ENCODE assay signal across 20 cellular contexts in the genomic region with DNA sequence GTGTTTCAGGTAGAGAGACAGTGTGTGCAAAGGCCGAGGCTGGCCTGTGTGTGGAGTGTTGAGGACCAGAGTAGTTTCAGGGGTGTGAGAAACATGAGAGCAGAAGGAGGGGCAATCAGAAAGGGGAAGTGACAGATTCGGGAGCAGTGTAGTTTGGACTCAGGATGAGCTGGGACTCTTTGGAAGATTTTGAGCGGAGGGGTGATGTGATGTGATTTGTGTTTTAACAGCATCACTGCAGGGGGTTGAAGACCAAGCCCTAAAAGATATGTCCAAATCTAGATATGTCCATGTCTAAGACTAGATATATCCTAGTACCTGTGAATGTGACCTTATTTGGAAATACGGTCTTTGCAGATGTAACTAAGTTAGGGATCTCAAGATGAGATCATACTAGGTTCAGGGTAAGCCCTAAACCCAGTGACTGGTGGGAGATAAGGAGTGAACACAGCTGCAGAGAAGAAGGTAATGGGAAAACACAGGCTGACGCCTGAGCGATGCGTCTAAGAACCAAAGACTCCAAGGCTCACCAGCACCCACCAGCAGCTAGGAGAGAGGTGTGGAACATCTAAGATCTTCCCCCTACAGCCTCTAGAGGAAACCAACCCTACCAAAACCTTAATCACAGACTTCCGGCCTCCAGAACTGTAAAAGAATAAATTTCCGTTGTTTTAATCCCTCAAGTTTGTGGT. TPM values are rescaled to one million over a fixed set of nuclear protein-coding genes. Genes with fewer than 3 reads are reported as not detected.
DNase-seq lines count a peak whose midpoint lies in the region; ATAC-seq and TF ChIP-seq lines count a peak whose summit lies in the region.
"Had no signal": no experiment of that assay in that cellular context is flagged by ENCODE, and none has a peak within 500 bp of the region (broad histone marks: within the 10 kb centered on the region; RNA-seq: fewer than 3 reads in every experiment).

No MANE protein-coding gene starts in this region.

- no TSS peak for BruUV-seq in OCI-LY7 (replicated peaks; lab: Mats Ljungman, UMichigan)

- H3K4me2 ChIP-seq in BLaER1 (peak overlapping the region; percentile 24), OCI-LY7 (ENCODE audit: low read length) (peak overlapping the region; percentile 35; the same call in 1 of the 2 replicates)

- TF ChIP-seq CTCF in OCI-LY7 (conservative IDR thresholded peaks at IDR 0.05; ENCODE audit: low read length), result no peak

- POLR2A ChIA-PET in OCI-LY7 (lab: Charles Lee), result no interaction called here

- H3K27ac ChIP-seq in BLaER1 (no peak overlapping the region), OCI-LY7 (ENCODE audit: low read depth, low read length, poor library complexity, severe bottlenecking) (no peak overlapping the region)
- H3K27ac ChIP-seq: right lobe of liver, tibial nerve had no signal

- H3K36me3 ChIP-seq in BLaER1 (no peaks in the 10 kb centered on the region), OCI-LY7 (ENCODE audit: insufficient read depth, low read length) (no peaks in the 10 kb centered on the region)
- H3K36me3 ChIP-seq: right lobe of liver, tibial nerve had no signal

- no peak overlapping the region for H3K4me3 ChIP-seq in BLaER1
- no peak overlapping the region for H3K4me3 ChIP-seq in OCI-LY7 (ENCODE audit: low read depth, low read length, poor library complexity, severe bottlenecking)
- H3K4me3 ChIP-seq: right lobe of liver, tibial nerve had no signal

- DNase-seq in OCI-LY7 (ENCODE audit: low spot score) (no peak), occipital lobe (lab: John Stamatoyannopoulos, UW) (no peak), DMS153 (lab: John Stamatoyannopoulos, UW) (no peak), NCI-H510A (lab: John Stamatoyannopoulos, UW) (no peak), NAMALWA (ENCODE audit: low spot score) (no peak)
- DNase-seq: activated CD8-positive, alpha-beta memory T cell treated with anti-CD3 and anti-CD28 coated beads for 24 hours; activated effector memory CD4-positive, alpha-beta T cell treated with Interleukin-2 at 50 U/mL for 16 hours; anterior cingulate cortex; glutamatergic neuron; IMR-90; NCI-H1417 treated with DMSO at 0.1 percent for 48 hours; NCI-H446; PC-3; right lobe of liver; stimulated activated CD4-positive, alpha-beta T cell treated with anti-CD3 and anti-CD28 coated beads, Interleukin-2, amount 100 ng/mL, for 48 hours had no signal

- H3K9me3 ChIP-seq in BLaER1 (peaks cover 5% of the 10 kb centered on the region; the same call in 1 of the 2 replicates), OCI-LY7 (ENCODE audit: low read length) (no peaks in the 10 kb centered on the region)
- H3K9me3 ChIP-seq: right lobe of liver had no signal

- CTCF ChIA-PET in OCI-LY7 (lab: Charles Lee; ENCODE audit: unreplicated experiment), result no interaction called here

- no peaks in the 10 kb centered on the region for H3K9me2 ChIP-seq in OCI-LY7 (ENCODE audit: insufficient read depth, low read length)

- H4K20me1 ChIP-seq in BLaER1, result no peaks in the 10 kb centered on the region
- H4K20me1 ChIP-seq in OCI-LY7 (ENCODE audit: insufficient read depth, low read length), result no peaks in the 10 kb centered on the region

- ATAC-seq in GM19463 (IDR thresholded peaks at IDR 0.05; ENCODE audit: unreplicated experiment), result peak; percentile 51
- peak; percentile 54 for ATAC-seq in HG03175 (IDR thresholded peaks at IDR 0.05; ENCODE audit: unreplicated experiment)
- ATAC-seq: PC-3 had no signal

- H3K9ac ChIP-seq in BLaER1, result no peak overlapping the region

- intact Hi-C loops in OCI-LY7 (cut with micrococcal nuclease; ENCODE audit: unreplicated experiment), result no loop called here

- no peaks in the 10 kb centered on the region for H3K79me2 ChIP-seq in OCI-LY7 (ENCODE audit: insufficient read depth, low read depth, low read length)

- no peaks in the 10 kb centered on the region for H3K27me3 ChIP-seq in BLaER1
- H3K27me3 ChIP-seq: right lobe of liver, tibial nerve had no signal

- H3K4me1 ChIP-seq in BLaER1 (peaks cover 13% of the 10 kb centered on the region; the same call in 1 of the 2 replicates), OCI-LY7 (ENCODE audit: insufficient read depth, low read length, poor library complexity, severe bottlenecking) (no peaks in the 10 kb centered on the region)
- H3K4me1 ChIP-seq: right lobe of liver, tibial nerve had no signal

- H2AFZ ChIP-seq in OCI-LY7 (ENCODE audit: low read length), result no peak overlapping the region

RNA-seq across cellular contexts. Expression of gene MYO3B, which starts 38.5 kb away (rescaled TPM):
- total RNA-seq in OCI-LY7 (2014; rRNA removed; shearing (Covaris generic)), result not detected in 2 replicates
- total RNA-seq in OCI-LY7 (2022), result not detected in 2 replicates
- 0.16 TPM for total RNA-seq in occipital lobe
- total RNA-seq: IMR-90, mesenteric fat pad had no signal
